In the genomic region with DNA sequence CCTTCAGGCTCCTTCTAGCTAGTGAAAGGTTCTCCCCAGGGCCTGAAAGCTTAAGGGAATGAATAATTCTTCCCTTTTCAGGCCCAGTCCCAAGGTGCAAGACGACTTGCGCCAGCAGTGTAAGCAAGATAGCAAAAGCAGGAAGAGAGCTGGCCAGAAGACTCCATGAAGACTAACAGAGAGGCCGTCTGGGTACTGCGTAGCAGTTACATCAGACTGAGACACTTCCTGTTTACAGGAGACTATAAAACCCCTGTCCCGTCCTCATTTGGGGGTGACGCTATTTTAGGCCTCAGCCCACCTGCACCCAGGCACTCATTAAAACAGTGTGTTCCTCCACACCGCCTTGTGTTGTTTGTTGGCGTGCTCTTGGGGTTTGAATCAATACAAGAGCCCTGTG, we compare ENCODE assay signal across 1 cellular context.
TF ChIP-seq lines count a peak whose summit lies in the region.

No MANE protein-coding gene starts in this region.

TF ChIP-seq in K562, 482 proteins besides CTCF, POLR2A, EP300 and RAD21 (continued from another document):
- no peak for TF ChIP-seq CUX1 (CRISPR knock-in tag; IDR thresholded peaks at IDR 0.05)
